Comparison of ENCODE assay signal across 18 cellular contexts in genomic region chr6:21710908-21711627, GRCh38.
"Had no signal": no experiment of that assay in that cellular context is flagged by ENCODE, and none has a peak within 500 bp of the region (broad histone marks: within the 10 kb centered on the region; RNA-seq: fewer than 3 reads in every experiment).

No MANE protein-coding gene starts in this region.

- H3K9me3 Mint-ChIP-seq: activated naive CD4-positive, alpha-beta T cell treated with anti-CD3 and anti-CD28 coated beads, Interleukin-2, amount 50 U/mL, for 24 hours; effector memory CD8-positive, alpha-beta T cell; natural killer cell; T-helper 2 cell treated with Interferon-gamma antibody and Interleukin-4, amounts not matched to agents 5 μg/mL and 100 μg/mL, for 36 hours had no signal

- H3K36me3 Mint-ChIP-seq: activated naive CD4-positive, alpha-beta T cell treated with anti-CD3 and anti-CD28 coated beads, Interleukin-2, amount 50 U/mL, for 24 hours; natural killer cell had no signal

- H3K4me3 ChIP-seq: lower lobe of right lung, ovary, right atrium auricular region, smooth muscle cell, thyroid gland had no signal

- H3K4me1 ChIP-seq: lower lobe of right lung, thyroid gland had no signal

- DNase-seq: activated CD4-positive, alpha-beta T cell treated with anti-CD3 and anti-CD28 coated beads, Interleukin-2, amount 50 U/mL, for 4 hours; activated CD4-positive, CD25-positive, alpha-beta regulatory T cell treated with anti-CD3 and anti-CD28 coated beads, Interleukin-2, amount 50 U/mL, for 72 hours; activated T-cell treated with anti-CD3 and anti-CD28 coated beads, Interleukin-2, amount 50 U/mL, for 1 hour; amniotic stem cell; effector memory CD8-positive, alpha-beta T cell; erythroblast; hippocampal formation; kidney glomerular epithelial cell; lower lobe of right lung; natural killer cell; ovary; SW 1271; thyroid gland had no signal

- H3K4me1 Mint-ChIP-seq: activated naive CD4-positive, alpha-beta T cell treated with anti-CD3 and anti-CD28 coated beads, Interleukin-2, amount 50 U/mL, for 24 hours; natural killer cell had no signal

- H3K36me3 ChIP-seq: lower lobe of right lung, ovary, right atrium auricular region, thyroid gland had no signal

- H3K27me3 Mint-ChIP-seq: brain; effector memory CD8-positive, alpha-beta T cell had no signal

- H3K4me2 ChIP-seq: smooth muscle cell had no signal

- ATAC-seq: effector memory CD8-positive, alpha-beta T cell; lower lobe of right lung; natural killer cell had no signal

- H3K27me3 ChIP-seq: ovary, right atrium auricular region, thyroid gland had no signal

- H3K27ac ChIP-seq: lower lobe of right lung, ovary, right atrium auricular region, thyroid gland had no signal

- H3K9me3 ChIP-seq: lower lobe of right lung, ovary, right atrium auricular region, thyroid gland had no signal

- H3K4me3 Mint-ChIP-seq: activated naive CD4-positive, alpha-beta T cell treated with anti-CD3 and anti-CD28 coated beads, Interleukin-2, amount 50 U/mL, for 24 hours; brain; effector memory CD8-positive, alpha-beta T cell; natural killer cell; T-helper 2 cell treated with Interferon-gamma antibody and Interleukin-4, amounts not matched to agents 5 μg/mL and 100 μg/mL, for 36 hours had no signal

- H3K27ac Mint-ChIP-seq: activated naive CD4-positive, alpha-beta T cell treated with anti-CD3 and anti-CD28 coated beads, Interleukin-2, amount 50 U/mL, for 24 hours; effector memory CD8-positive, alpha-beta T cell; natural killer cell; T-helper 2 cell treated with Interferon-gamma antibody and Interleukin-4, amounts not matched to agents 5 μg/mL and 100 μg/mL, for 36 hours had no signal
